1 cellular context compared by ENCODE assay signal in genomic region chr7:141737836-141738591, GRCh38.
TF ChIP-seq lines count a peak whose summit lies in the region.

SSBP1 (plus strand) TSS chr7:141738358; CDS start chr7:141739167, 809 bp downstream.

TF ChIP-seq in HepG2, 621 proteins besides CTCF, POLR2A, EP300 and RAD21 (continued from another document and continues in another):
- TF ChIP-seq DMTF1 (CRISPR knock-in tag; IDR thresholded peaks at IDR 0.05) = no peak
- peak; percentile 56; the same call in 1 of the 2 replicates for TF ChIP-seq SAFB2 (CRISPR knock-in tag; IDR thresholded peaks at IDR 0.05; ENCODE audit: borderline replicate concordance, low read depth)
- no peak for TF ChIP-seq ZNF138 (CRISPR knock-in tag; IDR thresholded peaks at IDR 0.05; ENCODE audit: low read depth)
- no peak for TF ChIP-seq ZNF83 (CRISPR knock-in tag; IDR thresholded peaks at IDR 0.05; ENCODE audit: borderline replicate concordance)
- TF ChIP-seq HCFC1 (IDR thresholded peaks at IDR 0.05; ENCODE audit: low read depth, low read length) = peak; percentile 85
- TF ChIP-seq TEAD3 (CRISPR knock-in tag; optimal IDR thresholded peaks at IDR 0.05; ENCODE audit: borderline replicate concordance) = peak; percentile 69
- TF ChIP-seq LCORL (IDR thresholded peaks at IDR 0.05) = peak; percentile 50; the same call in 1 of the 2 replicates
- TF ChIP-seq LCORL (CRISPR knock-in tag; IDR thresholded peaks at IDR 0.05) = peak; percentile 79; the same call in 1 of the 2 replicates
- peak; percentile 89 for TF ChIP-seq NAIF1 (CRISPR knock-in tag; IDR thresholded peaks at IDR 0.05; ENCODE audit: borderline replicate concordance)
- no peak for TF ChIP-seq ZBTB49 (CRISPR knock-in tag; IDR thresholded peaks at IDR 0.05; ENCODE audit: borderline replicate concordance)
- TF ChIP-seq HNF1B (CRISPR knock-in tag; IDR thresholded peaks at IDR 0.05) = peak; percentile 96
- no peak for TF ChIP-seq CBX2 (IDR thresholded peaks at IDR 0.05; ENCODE audit: low read depth, low read length)
- TF ChIP-seq CBX2 (CRISPR knock-in tag; IDR thresholded peaks at IDR 0.05; ENCODE audit: low read depth) = peak; percentile 91; the same call in 1 of the 2 replicates
- TF ChIP-seq SIN3B (IDR thresholded peaks at IDR 0.05; ENCODE audit: low read length) = peak; percentile 88
- no peak for TF ChIP-seq NBN (conservative IDR thresholded peaks at IDR 0.05)
- peak; percentile 62 for TF ChIP-seq ARID3A (IDR thresholded peaks at IDR 0.05; ENCODE audit: low read depth, low read length)
- peak; percentile 84; the same call in 2 of the 3 replicates for TF ChIP-seq MXI1 (IDR thresholded peaks at IDR 0.05; ENCODE audit: borderline replicate concordance, low read depth, low read length)
- TF ChIP-seq SMAD3 (CRISPR knock-in tag; IDR thresholded peaks at IDR 0.05) = peak; percentile 99
- no peak for TF ChIP-seq SNAPC5 (CRISPR knock-in tag; IDR thresholded peaks at IDR 0.05; ENCODE audit: borderline replicate concordance)
- TF ChIP-seq RBAK (CRISPR knock-in tag; IDR thresholded peaks at IDR 0.05) = 0 out of 2 replicates have a peak, but pooled peaks have one; percentile 55
- peak; percentile 93 for TF ChIP-seq ZNF670 (CRISPR knock-in tag; IDR thresholded peaks at IDR 0.05; ENCODE audit: borderline replicate concordance)
- TF ChIP-seq ZBTB7B (CRISPR knock-in tag; IDR thresholded peaks at IDR 0.05) = peak; percentile 85
- TF ChIP-seq TOPORS (CRISPR knock-in tag; IDR thresholded peaks at IDR 0.05) = peak; percentile 92
- 0 out of 2 replicates have a peak, but pooled peaks have one; percentile 53 for TF ChIP-seq ZNF564 (CRISPR knock-in tag; IDR thresholded peaks at IDR 0.05)
- no peak for TF ChIP-seq PRPF4 (IDR thresholded peaks at IDR 0.05; ENCODE audit: low read depth, low read length, poor library complexity, severe bottlenecking)
- peak; percentile 98 for TF ChIP-seq ZNF501 (CRISPR knock-in tag; IDR thresholded peaks at IDR 0.05)
- TF ChIP-seq NKX3-1 (CRISPR knock-in tag; IDR thresholded peaks at IDR 0.05) = peak; percentile 35; the same call in 1 of the 2 replicates
- TF ChIP-seq ZSCAN31 (CRISPR knock-in tag; IDR thresholded peaks at IDR 0.05; ENCODE audit: low read depth) = peak; percentile 84
- TF ChIP-seq FOXJ3 (CRISPR knock-in tag; IDR thresholded peaks at IDR 0.05; ENCODE audit: borderline replicate concordance) = peak; percentile 91
- TF ChIP-seq ZFP36L1 (CRISPR knock-in tag; IDR thresholded peaks at IDR 0.05) = no peak
- peak; percentile 66 for TF ChIP-seq CEBPG (CRISPR knock-in tag; IDR thresholded peaks at IDR 0.05)
- no peak for TF ChIP-seq SMARCE1 (IDR thresholded peaks at IDR 0.05; ENCODE audit: borderline replicate concordance)
- TF ChIP-seq KLF9 (CRISPR knock-in tag; IDR thresholded peaks at IDR 0.05; ENCODE audit: low read depth) = no peak
- TF ChIP-seq IRX3 (CRISPR knock-in tag; IDR thresholded peaks at IDR 0.05; ENCODE audit: borderline replicate concordance, low read depth) = no peak
- TF ChIP-seq YEATS2 (CRISPR knock-in tag; IDR thresholded peaks at IDR 0.05; ENCODE audit: borderline replicate concordance) = peak; percentile 99
- no peak for TF ChIP-seq ZNF549 (CRISPR knock-in tag; IDR thresholded peaks at IDR 0.05)
- TF ChIP-seq ZNF563 (CRISPR knock-in tag; IDR thresholded peaks at IDR 0.05) = no peak; the same call in 1 of the 2 replicates
- TF ChIP-seq KLF12 (CRISPR knock-in tag; IDR thresholded peaks at IDR 0.05; ENCODE audit: borderline replicate concordance) = peak; percentile 80; the same call in 1 of the 2 replicates
- no peak for TF ChIP-seq SMARCC2 (IDR thresholded peaks at IDR 0.05)
- no peak for TF ChIP-seq AFF4 (CRISPR knock-in tag; IDR thresholded peaks at IDR 0.05)
- TF ChIP-seq BRF2 (CRISPR knock-in tag; IDR thresholded peaks at IDR 0.05) = peak; percentile 88
- TF ChIP-seq KLF11 (CRISPR knock-in tag; IDR thresholded peaks at IDR 0.05) = peak; percentile 54; the same call in 1 of the 2 replicates
- TF ChIP-seq DR1 (CRISPR knock-in tag; IDR thresholded peaks at IDR 0.05) = peak; percentile 84
- peak; percentile 84 for TF ChIP-seq IRF9 (CRISPR knock-in tag; IDR thresholded peaks at IDR 0.05; ENCODE audit: borderline replicate concordance)
- no peak for TF ChIP-seq TEF (CRISPR knock-in tag; IDR thresholded peaks at IDR 0.05)
- TF ChIP-seq ZNF329 (CRISPR knock-in tag; IDR thresholded peaks at IDR 0.05; ENCODE audit: low read depth) = 0 out of 2 replicates have a peak, but pooled peaks have one; percentile 36
- TF ChIP-seq GPBP1L1 (CRISPR knock-in tag; IDR thresholded peaks at IDR 0.05) = no peak
- TF ChIP-seq SIX4 (CRISPR knock-in tag; IDR thresholded peaks at IDR 0.05) = peak; percentile 77
- no peak for TF ChIP-seq SOX6 (IDR thresholded peaks at IDR 0.05)
- peak; percentile 73 for TF ChIP-seq SOX6 (CRISPR knock-in tag; IDR thresholded peaks at IDR 0.05)
- no peak for TF ChIP-seq CREBL2 (CRISPR knock-in tag; IDR thresholded peaks at IDR 0.05; ENCODE audit: borderline replicate concordance)
- TF ChIP-seq SP2 (CRISPR knock-in tag; IDR thresholded peaks at IDR 0.05) = peak; percentile 64; the same call in 1 of the 2 replicates
- TF ChIP-seq ZNF839 (CRISPR knock-in tag; IDR thresholded peaks at IDR 0.05; ENCODE audit: borderline replicate concordance) = 0 out of 2 replicates have a peak, but pooled peaks have one; percentile 37
- TF ChIP-seq MEIS1 (CRISPR knock-in tag; IDR thresholded peaks at IDR 0.05; ENCODE audit: borderline replicate concordance) = peak; percentile 78
